15 cellular contexts compared by ENCODE assay signal in the genomic region with DNA sequence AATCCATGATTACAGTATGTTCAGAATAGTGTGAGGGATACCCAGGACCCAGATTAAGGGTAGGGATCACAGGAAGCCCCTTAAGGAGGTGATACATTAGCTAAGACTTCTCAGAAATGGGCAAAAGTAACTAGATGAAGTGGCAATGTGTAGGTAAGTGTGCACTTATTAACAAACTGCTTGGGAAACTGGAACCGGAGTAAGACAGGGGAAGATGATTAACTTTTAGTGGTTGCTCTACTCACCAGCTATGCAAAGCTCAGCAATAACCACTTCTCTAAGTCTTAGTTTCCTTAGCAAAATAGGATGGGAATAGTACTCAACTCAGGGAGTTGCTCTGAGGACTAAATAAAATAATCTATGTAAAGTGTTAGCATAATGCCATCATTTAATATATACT.
A peak's percentile ranks its signal among the peaks of the same experiment; 100 is the strongest.
DNase-seq lines count a peak whose midpoint lies in the region; ATAC-seq, FAIRE-seq and TF ChIP-seq lines count a peak whose summit lies in the region.
"Had no signal": no experiment of that assay in that cellular context is flagged by ENCODE, and none has a peak within 500 bp of the region (broad histone marks: within the 10 kb centered on the region; RNA-seq: fewer than 3 reads in every experiment).

No MANE protein-coding gene starts in this region.

- intact Hi-C loops in left lung (cut with DNase I): no loop called here
- intact Hi-C loops in cardiac septum (cut with DNase I): no loop called here
- intact Hi-C loops in left ventricle myocardium inferior (cut with micrococcal nuclease): no loop called here
- intact Hi-C loops in left cardiac atrium (cut with DNase I): no loop called here

- peak; percentile 34 for DNase-seq in GM19239 (ENCODE audit: insufficient read length, low spot score)
- DNase-seq in left lung: no peak
- no peak for DNase-seq in cardiac septum (ENCODE audit: low spot score)
- no peak for DNase-seq in left ventricle myocardium inferior
- no peak for DNase-seq in left cardiac atrium
- DNase-seq: activated CD4-positive, alpha-beta T cell treated with anti-CD3 and anti-CD28 coated beads, Interleukin-2, amount 50 U/mL, for 48 hours; CD8-positive, alpha-beta memory T cell; esophagus squamous epithelium; NCI-H1930; stimulated activated CD4-positive, alpha-beta T cell treated with anti-CD3 and anti-CD28 coated beads, Interleukin-2, amount 100 ng/mL, for 48 hours; stimulated activated naive CD8-positive, alpha-beta T cell treated with anti-CD3 and anti-CD28 coated beads, Interleukin-15, amount 100 ng/mL, for 72 hours; SW 1271 had no signal

- H3K27me3 ChIP-seq in left lung: no peaks in the 10 kb centered on the region
- no peaks in the 10 kb centered on the region for H3K27me3 ChIP-seq in left ventricle myocardium inferior (ENCODE audit: low read depth)
- H3K27me3 ChIP-seq: esophagus squamous epithelium had no signal

- TF ChIP-seq CTCF in left lung (IDR thresholded peaks at IDR 0.05) (no peak), left ventricle myocardium inferior (IDR thresholded peaks at IDR 0.05; ENCODE audit: borderline replicate concordance) (no peak)

- H3K27ac ChIP-seq in left lung (no peak overlapping the region), left ventricle myocardium inferior (replicated peaks) (no peak overlapping the region)
- H3K27ac ChIP-seq: esophagus squamous epithelium had no signal

- FAIRE-seq in GM19239 (lab: Jason Lieb, UNC): peak; percentile 89

- H3K4me3 ChIP-seq in left lung: no peak overlapping the region
- H3K4me3 ChIP-seq in left ventricle myocardium inferior: no peak overlapping the region
- H3K4me3 ChIP-seq: esophagus squamous epithelium, HAP-1 had no signal

- no peaks in the 10 kb centered on the region for H3K36me3 ChIP-seq in left lung
- no peaks in the 10 kb centered on the region for H3K36me3 ChIP-seq in left ventricle myocardium inferior
- H3K36me3 ChIP-seq: esophagus squamous epithelium, HAP-1 had no signal

- no peaks in the 10 kb centered on the region for H3K9me3 ChIP-seq in left lung
- no peaks in the 10 kb centered on the region for H3K9me3 ChIP-seq in left ventricle myocardium inferior (replicated peaks)
- H3K9me3 ChIP-seq: esophagus squamous epithelium, HAP-1 had no signal

- H3K4me1 ChIP-seq in left lung: no peaks in the 10 kb centered on the region
- H3K4me1 ChIP-seq in left ventricle myocardium inferior: no peaks in the 10 kb centered on the region
- H3K4me1 ChIP-seq: esophagus squamous epithelium, HAP-1 had no signal

- ATAC-seq in GM21825 (IDR thresholded peaks at IDR 0.05; ENCODE audit: unreplicated experiment): peak; percentile 97
- ATAC-seq in HG03159 (IDR thresholded peaks at IDR 0.05; ENCODE audit: unreplicated experiment): peak; percentile 99
- peak; percentile 13 for ATAC-seq in left lung
- ATAC-seq in left cardiac atrium: no peak

Comparison
In these comparisons a context has a peak if more than half of its experiments do, and no peak if none do; other contexts are left out.
1. ATAC-seq: peak in GM21825 (single experiment), HG03159 (single experiment) and left lung (single experiment); none in left cardiac atrium (0 of 2).